11 cellular contexts compared by ENCODE assay signal in the genomic region with DNA sequence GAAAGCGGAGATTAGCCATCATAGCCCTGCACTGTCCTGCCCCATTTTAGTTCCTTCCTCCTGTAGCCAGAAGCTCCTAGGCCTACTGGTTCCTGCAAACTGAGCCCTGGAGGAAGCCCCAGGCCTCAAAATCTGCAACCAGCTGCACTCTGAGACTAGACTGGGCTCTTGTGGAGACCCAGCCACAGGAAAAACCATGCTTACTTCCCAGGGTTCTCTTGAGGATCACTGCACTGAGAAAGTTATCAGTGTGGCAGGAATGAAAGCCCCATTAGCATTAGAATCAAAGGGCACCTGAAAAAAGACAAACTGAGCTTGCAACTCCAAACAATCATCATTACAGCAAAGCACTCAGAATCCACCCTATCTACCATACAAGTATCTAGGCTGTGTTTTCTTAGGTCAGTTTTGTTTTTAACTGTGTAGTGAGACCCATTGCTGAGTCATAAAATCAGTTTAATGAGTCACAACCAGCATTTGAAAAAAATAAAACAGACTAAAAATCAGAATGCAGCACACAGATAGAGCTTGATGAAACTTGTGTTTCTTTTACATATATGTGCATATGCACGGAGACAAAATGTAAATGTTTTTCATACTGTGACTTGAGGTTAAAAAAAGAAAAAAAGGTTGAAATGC.
A peak's percentile ranks its signal among the peaks of the same experiment; 100 is the strongest.
DNase-seq lines count a peak whose midpoint lies in the region; ATAC-seq lines count a peak whose summit lies in the region.
"Had no signal": no experiment of that assay in that cellular context is flagged by ENCODE, and none has a peak within 500 bp of the region (broad histone marks: within the 10 kb centered on the region; RNA-seq: fewer than 3 reads in every experiment).

No MANE protein-coding gene starts in this region.

- no peak overlapping the region for H3K4me2 ChIP-seq in Karpas-422 (ENCODE audit: low read depth, low read length, poor library complexity, severe bottlenecking)

- peak; percentile 68 for DNase-seq in A172 (ENCODE audit: low spot score)
- peak; percentile 21 for DNase-seq in HCEC 1CT
- DNase-seq in amniotic stem cell (lab: John Stamatoyannopoulos, UW) = peak; percentile 36
- peak; percentile 54 for DNase-seq in hepatic stellate cell (ENCODE audit: low spot score)
- no peak for DNase-seq in HuH-7.5 (ENCODE audit: low spot score)
- DNase-seq in Karpas-422 = no peak
- DNase-seq: kidney, NCI-H1105 had no signal

- no peaks in the 10 kb centered on the region for H3K79me2 ChIP-seq in Karpas-422 (ENCODE audit: low read length)

- no peaks in the 10 kb centered on the region for H3K9me3 ChIP-seq in Karpas-422 (ENCODE audit: low read length)
- H3K9me3 ChIP-seq: neutrophil had no signal

- no peaks in the 10 kb centered on the region for H3K27me3 ChIP-seq in Karpas-422 (ENCODE audit: low read length)

- no peak overlapping the region for H3K9ac ChIP-seq in Karpas-422 (ENCODE audit: low read length)

- H4K20me1 ChIP-seq in Karpas-422 (ENCODE audit: insufficient read depth, low read depth, low read length) = no peaks in the 10 kb centered on the region

- H3K4me3 ChIP-seq in Karpas-422 (ENCODE audit: low read length) = no peak overlapping the region

- ATAC-seq in HG02884 (IDR thresholded peaks at IDR 0.05; ENCODE audit: unreplicated experiment) = no peak
- no peak for ATAC-seq in HG02973 (IDR thresholded peaks at IDR 0.05; ENCODE audit: unreplicated experiment)

- no peaks in the 10 kb centered on the region for H3K36me3 ChIP-seq in Karpas-422 (ENCODE audit: insufficient read depth, low read length)
- H3K36me3 ChIP-seq: neutrophil had no signal

- no peaks in the 10 kb centered on the region for H3K9me2 ChIP-seq in Karpas-422 (replicated peaks; ENCODE audit: insufficient read depth, low read length)

- H2AFZ ChIP-seq in Karpas-422 (ENCODE audit: low read length) = no peak overlapping the region

- H3K27ac ChIP-seq in Karpas-422 (ENCODE audit: low read length) = no peak overlapping the region
- H3K27ac ChIP-seq: neutrophil had no signal

- H3K4me1 ChIP-seq in Karpas-422 (ENCODE audit: low read length) = no peaks in the 10 kb centered on the region

Comparison
In these comparisons a context has a peak if more than half of its experiments do, and no peak if none do; other contexts are left out.
1. DNase-seq: peak in A172 (single experiment), HCEC 1CT (single experiment), amniotic stem cell (single experiment) and hepatic stellate cell (single experiment); none in HuH-7.5 (single experiment) and Karpas-422 (single experiment).